8 cellular contexts compared by ENCODE assay signal in genomic region chr6:117346142-117346930, GRCh38.
DNase-seq lines count a peak whose midpoint lies in the region; ATAC-seq, FAIRE-seq and TF ChIP-seq lines count a peak whose summit lies in the region.

No MANE protein-coding gene starts in this region.

- ATAC-seq in HG02642 (IDR thresholded peaks at IDR 0.05; ENCODE audit: poor library complexity, unreplicated experiment) (peak; percentile 51), GM19035 (IDR thresholded peaks at IDR 0.05; ENCODE audit: unreplicated experiment) (no peak)

- CTCF ChIA-PET in CD4-positive, alpha-beta memory T cell (lab: Charles Lee; ENCODE audit: partially characterized antibody): interaction anchor here (0.7 to 1.3 kb wide), 5 partner anchors 20 to 263 kb away, joined by 3 to 14 read pairs (median 4); no protein-coding TSS in a partner anchor

- H3K27ac ChIP-seq in CD4-positive, alpha-beta memory T cell (ENCODE audit: low read depth, low read length): no peak overlapping the region
- no peak overlapping the region for H3K27ac ChIP-seq in small intestine (ENCODE audit: low read depth in 1 of 2, low read length in 1 of 2)

- 38 to 48% (median 43%) methylated on average over 7 of the region's 7 CpGs for WGBS in small intestine, 3 donors

- peak in 4 of 5 donors; percentile 22 to 31 (median 28) for DNase-seq in CD4-positive, alpha-beta memory T cell
- DNase-seq in RKO (ENCODE audit: low spot score) (peak; percentile 73), fibroblast of the aortic adventitia (ENCODE audit: low read depth) (peak; percentile 54), small intestine (peak; percentile 20), GM12892 (ENCODE audit: insufficient read length) (no peak), GOT3 (lab: John Stamatoyannopoulos, UW) (no peak)

- no peaks in the 10 kb centered on the region for H3K36me3 Mint-ChIP-seq in CD4-positive, alpha-beta memory T cell

- H3K9me3 ChIP-seq in CD4-positive, alpha-beta memory T cell (ENCODE audit: control insufficient read depth in 1 of 2, low read length in 2 of 2): no peaks in the 10 kb centered on the region
- no peaks in the 10 kb centered on the region for H3K9me3 ChIP-seq in small intestine (ENCODE audit: control insufficient read depth, low read depth)

- POLR2A ChIA-PET in CD4-positive, alpha-beta memory T cell (lab: Charles Lee; ENCODE audit: partially characterized antibody): no interaction called here

- FAIRE-seq in small intestine (lab: Jason Lieb, UNC) (peak; percentile 90), GM12892 (lab: Jason Lieb, UNC) (no peak)

- H3K4me3 Mint-ChIP-seq in CD4-positive, alpha-beta memory T cell: peak overlapping the region in 1 of 8 donors; percentile 12

- no peaks in the 10 kb centered on the region for H3K9me3 Mint-ChIP-seq in CD4-positive, alpha-beta memory T cell

- H3K4me3 ChIP-seq in CD4-positive, alpha-beta memory T cell (ENCODE audit: low read length in 2 of 2): no peak overlapping the region
- peak overlapping the region; percentile 32 for H3K4me3 ChIP-seq in fibroblast of the aortic adventitia (ENCODE audit: low read depth, low read length)
- H3K4me3 ChIP-seq in small intestine (ENCODE audit: low read depth in 1 of 2, low read length in 2 of 2): no peak overlapping the region

- H3K27ac Mint-ChIP-seq in CD4-positive, alpha-beta memory T cell: no peak overlapping the region

- no peaks in the 10 kb centered on the region for H3K4me1 ChIP-seq in CD4-positive, alpha-beta memory T cell (ENCODE audit: insufficient read depth, low read length)
- no peaks in the 10 kb centered on the region for H3K4me1 ChIP-seq in small intestine (ENCODE audit: control insufficient read depth in 2 of 2, insufficient read depth in 1 of 2, low read depth in 1 of 2, low read length in 1 of 2)

- no peak for TF ChIP-seq POLR2A in GM12892 (IDR thresholded peaks at IDR 0.05; ENCODE audit: low read depth, low read length)

- intact Hi-C loops in CD4-positive, alpha-beta memory T cell (cut with micrococcal nuclease): loop anchor here (1.0 to 10.0 kb wide), 5 partner anchors 102 to 1766 kb away; no protein-coding TSS in a partner anchor

- H3K4me1 Mint-ChIP-seq in CD4-positive, alpha-beta memory T cell: no peaks in the 10 kb centered on the region

- H3K27me3 Mint-ChIP-seq in CD4-positive, alpha-beta memory T cell: peaks cover 5 to 6% of the 10 kb centered on the region in 2 donors

- H3K36me3 ChIP-seq in CD4-positive, alpha-beta memory T cell (ENCODE audit: insufficient read depth, low read length): no peaks in the 10 kb centered on the region
- no peaks in the 10 kb centered on the region for H3K36me3 ChIP-seq in small intestine (ENCODE audit: control insufficient read depth in 2 of 2, insufficient read depth in 2 of 2, low read length in 2 of 2)

- peak; percentile 35 for TF ChIP-seq CTCF in fibroblast of the aortic adventitia (IDR thresholded peaks at IDR 0.05; ENCODE audit: insufficient read depth, low read length)

- no peaks in the 10 kb centered on the region for H3K27me3 ChIP-seq in CD4-positive, alpha-beta memory T cell (ENCODE audit: insufficient read depth, low read length)
- no peaks in the 10 kb centered on the region for H3K27me3 ChIP-seq in small intestine (ENCODE audit: control insufficient read depth in 2 of 2, insufficient read depth in 2 of 2, low read length in 2 of 2)

Comparison
In these comparisons a context has a peak if more than half of its experiments do, and no peak if none do; other contexts are left out.
1. DNase-seq: peak in CD4-positive, alpha-beta memory T cell (4 of 5), RKO (single experiment), fibroblast of the aortic adventitia (single experiment) and small intestine (single experiment); none in GM12892 (single experiment) and GOT3 (single experiment).